25 cellular contexts compared by ENCODE assay signal in the genomic region with DNA sequence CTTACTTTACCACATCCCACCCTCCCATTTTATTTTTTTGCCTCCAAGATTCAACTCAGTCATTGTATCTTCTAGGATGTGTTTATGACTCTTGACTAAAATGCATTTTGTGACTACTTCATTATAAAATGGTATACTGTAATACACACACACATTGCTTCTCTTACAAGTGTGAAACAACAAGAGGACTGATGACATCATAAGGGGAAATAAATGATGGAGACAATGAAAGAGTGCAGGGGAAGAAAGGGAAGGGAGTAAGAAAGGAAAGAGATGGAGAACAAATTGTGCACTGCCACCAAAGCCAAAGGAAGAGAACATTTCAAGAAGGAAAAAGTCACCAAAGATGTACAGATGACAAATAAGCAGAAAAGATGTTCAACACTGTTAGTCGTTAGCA.
"Had no signal": no experiment of that assay in that cellular context is flagged by ENCODE, and none has a peak within 500 bp of the region (broad histone marks: within the 10 kb centered on the region; RNA-seq: fewer than 3 reads in every experiment).

No MANE protein-coding gene starts in this region.

- H3K4me3 Mint-ChIP-seq: mesothelial cell of epicardium, naive B cell had no signal

- H3K27me3 ChIP-seq: dorsolateral prefrontal cortex, esophagus squamous epithelium, gastrocnemius medialis, heart right ventricle, left lung had no signal

- ATAC-seq: gastrocnemius medialis, heart right ventricle, left cardiac atrium, left lung, left ventricle myocardium superior, lower lobe of right lung, mucosa of descending colon had no signal

- H3K27me3 Mint-ChIP-seq: naive B cell had no signal

- H3K4me1 Mint-ChIP-seq: mesothelial cell of epicardium had no signal

- H3K36me3 Mint-ChIP-seq: mesothelial cell of epicardium, naive B cell had no signal

- H3K27ac Mint-ChIP-seq: mesothelial cell of epicardium, naive B cell had no signal

- H3K27ac ChIP-seq: coronary artery, dorsolateral prefrontal cortex, esophagus squamous epithelium, gastrocnemius medialis, heart right ventricle, left lung, lower lobe of right lung had no signal

- H3K4me1 ChIP-seq: esophagus squamous epithelium, gastrocnemius medialis, heart right ventricle, left lung, lower lobe of right lung had no signal

- H3K4me3 ChIP-seq: coronary artery, dorsolateral prefrontal cortex, esophagus squamous epithelium, gastrocnemius medialis, heart right ventricle, left lung, lower lobe of right lung, mucosa of descending colon had no signal

- FAIRE-seq: colon, endothelial cell of umbilical vein, islet of Langerhans, keratinocyte had no signal

- H3K36me3 ChIP-seq: esophagus squamous epithelium, gastrocnemius medialis, heart right ventricle, left lung, lower lobe of right lung had no signal

- H3K9me3 ChIP-seq: esophagus squamous epithelium, gastrocnemius medialis, heart right ventricle, left lung, lower lobe of right lung, mucosa of descending colon had no signal

- DNase-seq: dermis blood vessel endothelial cell; dorsolateral prefrontal cortex; effector CD4-positive, alpha-beta T cell; effector memory CD4-positive, alpha-beta T cell; esophagus squamous epithelium; foreskin fibroblast; foreskin melanocyte; gastrocnemius medialis; glutamatergic neuron; head of caudate nucleus; heart right ventricle; hippocampal formation; left cardiac atrium; left lung; left ventricle myocardium superior; lower lobe of right lung; mesenchymal stem cell; mucosa of descending colon; naive B cell had no signal
